ENCODE assay signal across 10 cellular contexts in the genomic region with DNA sequence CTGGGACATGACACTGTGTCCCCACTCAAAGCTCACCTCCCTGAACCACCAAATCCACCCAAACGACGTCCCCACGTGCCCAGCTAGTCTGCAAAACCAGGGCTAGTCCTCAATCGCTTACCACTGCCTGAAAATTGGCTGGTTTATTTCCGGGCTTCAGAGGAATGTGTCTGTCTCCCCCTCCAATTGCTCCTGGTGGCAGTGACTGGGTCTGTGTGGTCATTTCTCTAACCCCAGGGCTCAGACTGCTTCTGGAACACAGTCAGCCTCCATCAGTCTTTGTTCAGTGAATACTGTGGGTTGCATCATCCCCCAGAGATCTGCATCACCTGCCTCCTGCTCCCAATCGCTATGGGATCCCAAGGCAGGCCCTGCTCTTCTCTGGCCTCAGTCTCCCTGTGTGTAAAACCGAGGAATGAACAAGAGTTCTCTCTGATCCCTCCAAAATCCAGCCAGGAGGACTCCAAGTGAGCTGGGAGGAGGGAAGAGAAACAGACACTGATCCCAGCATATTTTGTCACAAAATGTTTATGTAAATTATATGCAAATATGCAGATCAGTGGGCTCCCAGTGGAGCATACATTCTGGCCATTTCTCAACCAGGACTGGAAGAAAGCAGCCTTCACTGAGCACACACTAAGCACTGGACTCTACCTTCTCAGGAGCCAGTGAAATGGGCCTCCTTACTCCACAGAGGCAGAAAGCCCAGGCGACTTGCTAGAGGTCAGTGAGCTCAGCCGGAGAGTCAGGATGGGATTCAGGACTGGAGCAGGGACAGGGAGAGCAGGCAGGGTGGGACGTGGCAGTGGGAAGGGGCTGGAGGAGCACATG. TPM values are rescaled to one million over a fixed set of nuclear protein-coding genes. Genes with fewer than 3 reads are reported as not detected.
DNase-seq lines count a peak whose midpoint lies in the region; ATAC-seq and TF ChIP-seq lines count a peak whose summit lies in the region.
"Had no signal": no experiment of that assay in that cellular context is flagged by ENCODE, and none has a peak within 500 bp of the region (broad histone marks: within the 10 kb centered on the region; RNA-seq: fewer than 3 reads in every experiment).

No MANE protein-coding gene starts in this region.

- H3K27ac ChIP-seq in ovary = peak overlapping the region; percentile 44 to 49

- no peak for TF ChIP-seq EP300 in ovary (IDR thresholded peaks at IDR 0.05)

- H3K27me3 ChIP-seq in ovary = no peaks in the 10 kb centered on the region

- ATAC-seq in HG02852 (IDR thresholded peaks at IDR 0.05; ENCODE audit: unreplicated experiment) (no peak), GM19324 (IDR thresholded peaks at IDR 0.05; ENCODE audit: low FRiP score, unreplicated experiment) (no peak), GM21367 (IDR thresholded peaks at IDR 0.05; ENCODE audit: unreplicated experiment) (no peak)

- no peaks in the 10 kb centered on the region for H3K9me3 ChIP-seq in ovary

- WGBS in ovary, 3 donors = 64 to 70% (median 66%) methylated on average over 10 of the region's 10 CpGs

- TF ChIP-seq POLR2A in ovary (IDR thresholded peaks at IDR 0.05) = no peak

- intact Hi-C loops in ovary (cut with DNase I) = no loop called here

- H3K4me3 ChIP-seq in fibroblast of mammary gland (ENCODE audit: control insufficient read depth, low read depth, low read length) (no peak overlapping the region), ovary (no peak overlapping the region)

- DNase-seq in DMS53 (lab: John Stamatoyannopoulos, UW) = peak; percentile 73
- DNase-seq in RPMI7951 (ENCODE audit: low read depth) = peak; percentile 88
- peak; percentile 16 for DNase-seq in fibroblast of mammary gland (ENCODE audit: low read depth)
- no peak for DNase-seq in ovary
- DNase-seq in HuH-7 (ENCODE audit: low spot score) = no peak
- DNase-seq: activated CD4-positive, alpha-beta T cell treated with anti-CD3 and anti-CD28 coated beads, Interleukin-2, amount 50 U/mL, for 48 hours; DMS79 treated with DMSO at 0.1 percent for 48 hours had no signal

- no peaks in the 10 kb centered on the region for H3K36me3 ChIP-seq in ovary

- TF ChIP-seq CTCF in fibroblast of mammary gland (conservative IDR thresholded peaks at IDR 0.05; ENCODE audit: control insufficient read depth, insufficient read depth, low read depth, low read length) (no peak), ovary (IDR thresholded peaks at IDR 0.05) (no peak)

- H3K4me1 ChIP-seq in ovary (ENCODE audit: insufficient read depth) = peaks cover 7% of the 10 kb centered on the region

RNA-seq across cellular contexts. Expression of gene SDC3, which starts 20.9 kb away (rescaled TPM):
- 27.3 and 35.3 TPM in 2 replicates for total RNA-seq in RPMI7951 (2014; rRNA removed; shearing (Covaris generic))
- 10 to 100 TPM in 5 of 7 donors, 1 to 10 TPM in 2; 4.2 to 31.0 (median 23.0) TPM for total RNA-seq in ovary
- polyA plus RNA-seq in ovary = 10 to 100 TPM; 17.1 to 28.0 TPM

Comparison
In these comparisons a context has a peak if more than half of its experiments do, and no peak if none do; other contexts are left out.
1. DNase-seq: peak in DMS53 (single experiment), RPMI7951 (single experiment) and fibroblast of mammary gland (single experiment); none in ovary (0 of 5) and HuH-7 (single experiment).